Comparison of ENCODE assay signal across 1 cellular context in genomic region chr12:48119078-48119833, GRCh38.
TF ChIP-seq lines count a peak whose summit lies in the region.

Gene PFKM (plus strand): TSS chr12:48119364. CDS start chr12:48122775, 3,411 bp downstream.

TF ChIP-seq in GM12878, 131 proteins besides CTCF, POLR2A, EP300 and RAD21 (continued from another document):
- TF ChIP-seq, protein P1, sequence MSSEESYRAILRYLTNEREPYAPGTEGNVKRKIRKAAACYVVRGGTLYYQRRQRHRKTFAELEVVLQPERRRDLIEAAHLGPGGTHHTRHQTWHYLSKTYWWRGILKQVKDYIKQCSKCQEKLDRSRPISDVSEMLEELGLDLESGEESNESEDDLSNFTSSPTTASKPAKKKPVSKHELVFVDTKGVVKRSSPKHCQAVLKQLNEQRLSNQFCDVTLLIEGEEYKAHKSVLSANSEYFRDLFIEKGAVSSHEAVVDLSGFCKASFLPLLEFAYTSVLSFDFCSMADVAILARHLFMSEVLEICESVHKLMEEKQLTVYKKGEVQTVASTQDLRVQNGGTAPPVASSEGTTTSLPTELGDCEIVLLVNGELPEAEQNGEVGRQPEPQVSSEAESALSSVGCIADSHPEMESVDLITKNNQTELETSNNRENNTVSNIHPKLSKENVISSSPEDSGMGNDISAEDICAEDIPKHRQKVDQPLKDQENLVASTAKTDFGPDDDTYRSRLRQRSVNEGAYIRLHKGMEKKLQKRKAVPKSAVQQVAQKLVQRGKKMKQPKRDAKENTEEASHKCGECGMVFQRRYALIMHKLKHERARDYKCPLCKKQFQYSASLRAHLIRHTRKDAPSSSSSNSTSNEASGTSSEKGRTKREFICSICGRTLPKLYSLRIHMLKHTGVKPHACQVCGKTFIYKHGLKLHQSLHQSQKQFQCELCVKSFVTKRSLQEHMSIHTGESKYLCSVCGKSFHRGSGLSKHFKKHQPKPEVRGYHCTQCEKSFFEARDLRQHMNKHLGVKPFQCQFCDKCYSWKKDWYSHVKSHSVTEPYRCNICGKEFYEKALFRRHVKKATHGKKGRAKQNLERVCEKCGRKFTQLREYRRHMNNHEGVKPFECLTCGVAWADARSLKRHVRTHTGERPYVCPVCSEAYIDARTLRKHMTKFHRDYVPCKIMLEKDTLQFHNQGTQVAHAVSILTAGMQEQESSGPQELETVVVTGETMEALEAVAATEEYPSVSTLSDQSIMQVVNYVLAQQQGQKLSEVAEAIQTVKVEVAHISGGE (CRISPR knock-in tag; IDR thresholded peaks at IDR 0.05) = no peak
- TF ChIP-seq HDGF (IDR thresholded peaks at IDR 0.05) = 0 out of 2 replicates have a peak, but pooled peaks have one; percentile 61
- TF ChIP-seq, protein P2, sequence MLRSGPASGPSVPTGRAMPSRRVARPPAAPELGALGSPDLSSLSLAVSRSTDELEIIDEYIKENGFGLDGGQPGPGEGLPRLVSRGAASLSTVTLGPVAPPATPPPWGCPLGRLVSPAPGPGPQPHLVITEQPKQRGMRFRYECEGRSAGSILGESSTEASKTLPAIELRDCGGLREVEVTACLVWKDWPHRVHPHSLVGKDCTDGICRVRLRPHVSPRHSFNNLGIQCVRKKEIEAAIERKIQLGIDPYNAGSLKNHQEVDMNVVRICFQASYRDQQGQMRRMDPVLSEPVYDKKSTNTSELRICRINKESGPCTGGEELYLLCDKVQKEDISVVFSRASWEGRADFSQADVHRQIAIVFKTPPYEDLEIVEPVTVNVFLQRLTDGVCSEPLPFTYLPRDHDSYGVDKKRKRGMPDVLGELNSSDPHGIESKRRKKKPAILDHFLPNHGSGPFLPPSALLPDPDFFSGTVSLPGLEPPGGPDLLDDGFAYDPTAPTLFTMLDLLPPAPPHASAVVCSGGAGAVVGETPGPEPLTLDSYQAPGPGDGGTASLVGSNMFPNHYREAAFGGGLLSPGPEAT (IDR thresholded peaks at IDR 0.05; ENCODE audit: low read depth) = no peak
- TF ChIP-seq LARP7 (IDR thresholded peaks at IDR 0.05) = no peak
- TF ChIP-seq RCOR1 (conservative IDR thresholded peaks at IDR 0.05; ENCODE audit: low read depth, low read length) = 0 out of 2 replicates have a peak, but pooled peaks have one; percentile 18
- peak; percentile 87 for TF ChIP-seq BHLHE40 (IDR thresholded peaks at IDR 0.05; ENCODE audit: borderline replicate concordance in 1 of 2, low read depth in 2 of 2, low read length in 1 of 2)
- TF ChIP-seq NBN (IDR thresholded peaks at IDR 0.05) = peak; percentile 75; the same call in 1 of the 2 replicates
- TF ChIP-seq, protein P3, sequence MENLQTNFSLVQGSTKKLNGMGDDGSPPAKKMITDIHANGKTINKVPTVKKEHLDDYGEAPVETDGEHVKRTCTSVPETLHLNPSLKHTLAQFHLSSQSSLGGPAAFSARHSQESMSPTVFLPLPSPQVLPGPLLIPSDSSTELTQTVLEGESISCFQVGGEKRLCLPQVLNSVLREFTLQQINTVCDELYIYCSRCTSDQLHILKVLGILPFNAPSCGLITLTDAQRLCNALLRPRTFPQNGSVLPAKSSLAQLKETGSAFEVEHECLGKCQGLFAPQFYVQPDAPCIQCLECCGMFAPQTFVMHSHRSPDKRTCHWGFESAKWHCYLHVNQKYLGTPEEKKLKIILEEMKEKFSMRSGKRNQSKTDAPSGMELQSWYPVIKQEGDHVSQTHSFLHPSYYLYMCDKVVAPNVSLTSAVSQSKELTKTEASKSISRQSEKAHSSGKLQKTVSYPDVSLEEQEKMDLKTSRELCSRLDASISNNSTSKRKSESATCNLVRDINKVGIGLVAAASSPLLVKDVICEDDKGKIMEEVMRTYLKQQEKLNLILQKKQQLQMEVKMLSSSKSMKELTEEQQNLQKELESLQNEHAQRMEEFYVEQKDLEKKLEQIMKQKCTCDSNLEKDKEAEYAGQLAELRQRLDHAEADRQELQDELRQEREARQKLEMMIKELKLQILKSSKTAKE (IDR thresholded peaks at IDR 0.05; ENCODE audit: low read depth, poor library complexity, severe bottlenecking) = no peak
- TF ChIP-seq IKZF1 (conservative IDR thresholded peaks at IDR 0.05) = peak; percentile 68; the same call in 1 of the 2 replicates
- 0 out of 2 replicates have a peak, but pooled peaks have one; percentile 44 for TF ChIP-seq YY1 (IDR thresholded peaks at IDR 0.05; ENCODE audit: low read depth, low read length)
- 0 out of 2 replicates have a peak, but pooled peaks have one; percentile 7 for TF ChIP-seq MAX (IDR thresholded peaks at IDR 0.05; ENCODE audit: low read depth, low read length)
- no peak for TF ChIP-seq SRF (IDR thresholded peaks at IDR 0.05; ENCODE audit: low read depth in 2 of 2, low read length in 2 of 2)
- no peak for TF ChIP-seq MEF2B (IDR thresholded peaks at IDR 0.05; ENCODE audit: partially characterized antibody, poor library complexity, severe bottlenecking)
- TF ChIP-seq, protein P4, sequence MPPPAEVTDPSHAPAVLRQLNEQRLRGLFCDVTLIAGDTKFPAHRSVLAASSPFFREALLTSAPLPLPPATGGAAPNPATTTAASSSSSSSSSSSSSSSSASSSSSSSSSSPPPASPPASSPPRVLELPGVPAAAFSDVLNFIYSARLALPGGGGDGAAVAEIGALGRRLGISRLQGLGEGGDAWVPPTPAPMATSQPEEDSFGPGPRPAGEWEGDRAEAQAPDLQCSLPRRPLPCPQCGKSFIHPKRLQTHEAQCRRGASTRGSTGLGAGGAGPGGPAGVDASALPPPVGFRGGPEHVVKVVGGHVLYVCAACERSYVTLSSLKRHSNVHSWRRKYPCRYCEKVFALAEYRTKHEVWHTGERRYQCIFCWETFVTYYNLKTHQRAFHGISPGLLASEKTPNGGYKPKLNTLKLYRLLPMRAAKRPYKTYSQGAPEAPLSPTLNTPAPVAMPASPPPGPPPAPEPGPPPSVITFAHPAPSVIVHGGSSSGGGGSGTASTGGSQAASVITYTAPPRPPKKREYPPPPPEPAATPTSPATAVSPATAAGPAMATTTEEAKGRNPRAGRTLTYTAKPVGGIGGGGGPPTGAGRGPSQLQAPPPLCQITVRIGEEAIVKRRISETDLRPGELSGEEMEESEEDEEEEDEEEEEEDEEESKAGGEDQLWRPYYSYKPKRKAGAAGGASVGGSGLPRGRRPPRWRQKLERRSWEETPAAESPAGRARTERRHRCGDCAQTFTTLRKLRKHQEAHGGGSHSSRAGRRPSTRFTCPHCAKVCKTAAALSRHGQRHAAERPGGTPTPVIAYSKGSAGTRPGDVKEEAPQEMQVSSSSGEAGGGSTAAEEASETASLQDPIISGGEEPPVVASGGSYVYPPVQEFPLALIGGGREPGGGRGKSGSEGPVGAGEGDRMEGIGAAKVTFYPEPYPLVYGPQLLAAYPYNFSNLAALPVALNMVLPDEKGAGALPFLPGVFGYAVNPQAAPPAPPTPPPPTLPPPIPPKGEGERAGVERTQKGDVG (CRISPR knock-in tag; IDR thresholded peaks at IDR 0.05) = no peak
- TF ChIP-seq CBX3 (IDR thresholded peaks at IDR 0.05; ENCODE audit: borderline replicate concordance, low read depth) = no peak
- TF ChIP-seq RUNX3 (IDR thresholded peaks at IDR 0.05; ENCODE audit: low read length) = no peak
- TF ChIP-seq CUX1 (IDR thresholded peaks at IDR 0.05; ENCODE audit: insufficient replicate concordance, low read depth, low read length) = no peak
- TF ChIP-seq, protein P5, sequence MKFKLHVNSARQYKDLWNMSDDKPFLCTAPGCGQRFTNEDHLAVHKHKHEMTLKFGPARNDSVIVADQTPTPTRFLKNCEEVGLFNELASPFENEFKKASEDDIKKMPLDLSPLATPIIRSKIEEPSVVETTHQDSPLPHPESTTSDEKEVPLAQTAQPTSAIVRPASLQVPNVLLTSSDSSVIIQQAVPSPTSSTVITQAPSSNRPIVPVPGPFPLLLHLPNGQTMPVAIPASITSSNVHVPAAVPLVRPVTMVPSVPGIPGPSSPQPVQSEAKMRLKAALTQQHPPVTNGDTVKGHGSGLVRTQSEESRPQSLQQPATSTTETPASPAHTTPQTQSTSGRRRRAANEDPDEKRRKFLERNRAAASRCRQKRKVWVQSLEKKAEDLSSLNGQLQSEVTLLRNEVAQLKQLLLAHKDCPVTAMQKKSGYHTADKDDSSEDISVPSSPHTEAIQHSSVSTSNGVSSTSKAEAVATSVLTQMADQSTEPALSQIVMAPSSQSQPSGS (IDR thresholded peaks at IDR 0.05; ENCODE audit: low read length) = no peak
- TF ChIP-seq FOXM1 (IDR thresholded peaks at IDR 0.05; ENCODE audit: low read depth, low read length) = no peak
- no peak for TF ChIP-seq STAT3 (IDR thresholded peaks at IDR 0.05; ENCODE audit: low read depth, low read length)
- TF ChIP-seq WRNIP1 (IDR thresholded peaks at IDR 0.05; ENCODE audit: borderline replicate concordance, low read depth, low read length) = 0 out of 2 replicates have a peak, but pooled peaks have one; percentile 52
- no peak for TF ChIP-seq POU2F2 (IDR thresholded peaks at IDR 0.05; ENCODE audit: borderline replicate concordance, low read depth, low read length)
- TF ChIP-seq CBX5 (IDR thresholded peaks at IDR 0.05; ENCODE audit: low read depth) = no peak
- peak; percentile 37; the same call in 1 of the 2 replicates for TF ChIP-seq SPI1 (IDR thresholded peaks at IDR 0.05; ENCODE audit: borderline replicate concordance, insufficient read depth, low read depth, low read length)
- TF ChIP-seq EED (IDR thresholded peaks at IDR 0.05; ENCODE audit: low read depth) = peak; percentile 75
- no peak for TF ChIP-seq GATAD2B (conservative IDR thresholded peaks at IDR 0.05; ENCODE audit: low read depth)
- TF ChIP-seq NKRF (conservative IDR thresholded peaks at IDR 0.05) = no peak
